12 cellular contexts compared by ENCODE assay signal in genomic region chr3:172135766-172136729, GRCh38.
DNase-seq lines count a peak whose midpoint lies in the region; ATAC-seq, FAIRE-seq and TF ChIP-seq lines count a peak whose summit lies in the region.
"Had no signal": no experiment of that assay in that cellular context is flagged by ENCODE, and none has a peak within 500 bp of the region (broad histone marks: within the 10 kb centered on the region; RNA-seq: fewer than 3 reads in every experiment).

No MANE protein-coding gene starts in this region.

- no peaks in the 10 kb centered on the region for H3K36me3 ChIP-seq in gastroesophageal sphincter

- TF ChIP-seq POLR2A in gastroesophageal sphincter (IDR thresholded peaks at IDR 0.05): no peak
- no peak for TF ChIP-seq POLR2A in GM12892 (IDR thresholded peaks at IDR 0.05; ENCODE audit: low read depth, low read length)

- peaks cover 29 to 79% (median 33%) of the 10 kb centered on the region in 3 donors for H3K4me1 ChIP-seq in gastroesophageal sphincter

- intact Hi-C loops in activated T-helper 1 cell treated with anti-CD3 and anti-CD28 coated beads, Interleukin-12 subunit alpha, Interleukin-12 subunit beta, Interleukin-2, Interleukin-4 antibody, amounts not matched to agents 30 ng/mL and 10 ng/mL and 1 ng/mL, durations not matched to agents 14 hours and 24 hours and 36 hours (cut with micrococcal nuclease): loop anchor here (2.0 to 10.0 kb wide), 2 partner anchors 17 to 91 kb away; no protein-coding TSS in a partner anchor

- no peaks in the 10 kb centered on the region for H3K27me3 ChIP-seq in gastroesophageal sphincter

- ATAC-seq in gastroesophageal sphincter: peak; percentile 19

- H3K27ac ChIP-seq in gastroesophageal sphincter: peak overlapping the region in 3 of 4 donors; percentile 5 to 46 (median 25)

- peaks cover 4% of the 10 kb centered on the region for H3K9me3 Mint-ChIP-seq in T-helper 1 cell treated with Interleukin-12 subunit alpha and Interleukin-12 subunit beta and Interleukin-4 antibody, amounts not matched to agents 30 μg/mL and 1 μg/mL, for 36 hours
- no peaks in the 10 kb centered on the region for H3K9me3 Mint-ChIP-seq in activated T-helper 1 cell treated with anti-CD3 and anti-CD28 coated beads, Interleukin-12 subunit alpha, Interleukin-12 subunit beta, Interleukin-2, Interleukin-4 antibody, amounts not matched to agents 30 ng/mL and 10 ng/mL and 1 ng/mL, durations not matched to agents 14 hours and 24 hours and 36 hours

- H3K4me1 Mint-ChIP-seq in T-helper 1 cell treated with Interleukin-12 subunit alpha and Interleukin-12 subunit beta and Interleukin-4 antibody, amounts not matched to agents 30 μg/mL and 1 μg/mL, for 36 hours (ENCODE audit: low read depth): peaks cover 61% of the 10 kb centered on the region
- H3K4me1 Mint-ChIP-seq in activated T-helper 1 cell treated with anti-CD3 and anti-CD28 coated beads, Interleukin-12 subunit alpha, Interleukin-12 subunit beta, Interleukin-2, Interleukin-4 antibody, amounts not matched to agents 30 ng/mL and 10 ng/mL and 1 ng/mL, durations not matched to agents 14 hours and 24 hours and 36 hours (ENCODE audit: low read depth): peaks cover 84% of the 10 kb centered on the region

- H3K27ac Mint-ChIP-seq in T-helper 1 cell treated with Interleukin-12 subunit alpha and Interleukin-12 subunit beta and Interleukin-4 antibody, amounts not matched to agents 30 μg/mL and 1 μg/mL, for 36 hours: peak overlapping the region; percentile 64
- H3K27ac Mint-ChIP-seq in activated T-helper 1 cell treated with anti-CD3 and anti-CD28 coated beads, Interleukin-12 subunit alpha, Interleukin-12 subunit beta, Interleukin-2, Interleukin-4 antibody, amounts not matched to agents 30 ng/mL and 10 ng/mL and 1 ng/mL, durations not matched to agents 14 hours and 24 hours and 36 hours: peak overlapping the region; percentile 25

- H3K36me3 Mint-ChIP-seq in T-helper 1 cell treated with Interleukin-12 subunit alpha and Interleukin-12 subunit beta and Interleukin-4 antibody, amounts not matched to agents 30 μg/mL and 1 μg/mL, for 36 hours (ENCODE audit: low read depth): peaks cover 22% of the 10 kb centered on the region
- peaks cover 20% of the 10 kb centered on the region for H3K36me3 Mint-ChIP-seq in activated T-helper 1 cell treated with anti-CD3 and anti-CD28 coated beads, Interleukin-12 subunit alpha, Interleukin-12 subunit beta, Interleukin-2, Interleukin-4 antibody, amounts not matched to agents 30 ng/mL and 10 ng/mL and 1 ng/mL, durations not matched to agents 14 hours and 24 hours and 36 hours (ENCODE audit: low read depth)

- H3K4me3 ChIP-seq in gastroesophageal sphincter: no peak overlapping the region

- DNase-seq in T-helper 1 cell: no peak
- DNase-seq in activated T-helper 1 cell treated with anti-CD3 and anti-CD28 coated beads, Interleukin-12 subunit alpha, Interleukin-12 subunit beta, Interleukin-2, Interleukin-4 antibody, amounts not matched to agents 30 ng/mL and 10 ng/mL and 1 ng/mL, durations not matched to agents 14 hours and 24 hours and 36 hours (ENCODE audit: low spot score): no peak
- DNase-seq in stromal cell of bone marrow (ENCODE audit: low read depth): peak; percentile 59
- DNase-seq in anterior cingulate cortex (lab: John Stamatoyannopoulos, UW): no peak
- DNase-seq in GDM1 (lab: John Stamatoyannopoulos, UW): no peak
- no peak for DNase-seq in GM12892 (ENCODE audit: insufficient read length)
- DNase-seq: ACHN; Karpas-422; stimulated activated CD4-positive, alpha-beta T cell treated with anti-CD3 and anti-CD28 coated beads, Interleukin-12 subunit alpha, Interleukin-12 subunit beta, amount 100 ng/mL, for 4 hours had no signal

- H3K27me3 Mint-ChIP-seq in T-helper 1 cell treated with Interleukin-12 subunit alpha and Interleukin-12 subunit beta and Interleukin-4 antibody, amounts not matched to agents 30 μg/mL and 1 μg/mL, for 36 hours (ENCODE audit: low read depth): no peaks in the 10 kb centered on the region
- no peaks in the 10 kb centered on the region for H3K27me3 Mint-ChIP-seq in activated T-helper 1 cell treated with anti-CD3 and anti-CD28 coated beads, Interleukin-12 subunit alpha, Interleukin-12 subunit beta, Interleukin-2, Interleukin-4 antibody, amounts not matched to agents 30 ng/mL and 10 ng/mL and 1 ng/mL, durations not matched to agents 14 hours and 24 hours and 36 hours (ENCODE audit: insufficient read depth)

- no peak for TF ChIP-seq EP300 in gastroesophageal sphincter (IDR thresholded peaks at IDR 0.05)

- H3K9me3 ChIP-seq in gastroesophageal sphincter: no peaks in the 10 kb centered on the region

- H3K4me3 Mint-ChIP-seq in T-helper 1 cell treated with Interleukin-12 subunit alpha and Interleukin-12 subunit beta and Interleukin-4 antibody, amounts not matched to agents 30 μg/mL and 1 μg/mL, for 36 hours: no peak overlapping the region
- no peak overlapping the region for H3K4me3 Mint-ChIP-seq in activated T-helper 1 cell treated with anti-CD3 and anti-CD28 coated beads, Interleukin-12 subunit alpha, Interleukin-12 subunit beta, Interleukin-2, Interleukin-4 antibody, amounts not matched to agents 30 ng/mL and 10 ng/mL and 1 ng/mL, durations not matched to agents 14 hours and 24 hours and 36 hours

- no peak for TF ChIP-seq CTCF in gastroesophageal sphincter (IDR thresholded peaks at IDR 0.05)

- WGBS in gastroesophageal sphincter (ENCODE audit: low coverage in 1 of 2), 2 donors: 77 to 96% methylated on average over 3 to 4 of the region's 4 CpGs

- FAIRE-seq in GM12892 (lab: Jason Lieb, UNC): no peak
- FAIRE-seq: endometrium had no signal
